Comparison of ENCODE assay signal across 12 cellular contexts in the genomic region with DNA sequence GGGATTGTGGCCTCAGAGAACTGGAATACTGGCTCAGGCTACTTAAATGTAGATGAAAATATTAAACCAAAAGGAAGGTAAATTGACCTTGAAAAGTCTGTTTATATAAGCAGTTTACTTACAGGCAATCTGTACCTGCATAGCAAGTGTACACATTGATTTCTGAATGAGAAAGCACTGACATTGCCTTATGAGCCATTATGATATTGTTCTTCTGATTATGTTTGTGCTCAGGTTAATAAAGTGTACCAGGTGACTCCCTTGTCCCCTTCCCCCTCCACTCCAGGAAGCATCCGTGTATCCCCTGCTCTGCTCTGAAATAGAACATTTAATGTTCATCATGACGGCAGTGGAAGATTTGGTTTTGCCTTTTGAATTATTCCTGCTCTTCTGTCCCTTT.
A peak's percentile ranks its signal among the peaks of the same experiment; 100 is the strongest.
DNase-seq lines count a peak whose midpoint lies in the region; ATAC-seq and TF ChIP-seq lines count a peak whose summit lies in the region.
"Had no signal": no experiment of that assay in that cellular context is flagged by ENCODE, and none has a peak within 500 bp of the region (broad histone marks: within the 10 kb centered on the region; RNA-seq: fewer than 3 reads in every experiment).

No MANE protein-coding gene starts in this region.

- ATAC-seq in left ventricle myocardium superior: no peak
- ATAC-seq in left lung: no peak
- no peak for ATAC-seq in natural killer cell treated with Interleukin-12 subunit alpha and Interleukin-12 subunit beta and Interleukin-15 and Interleukin-18, amount 100 ng/mL, for 72 hours
- no peak for ATAC-seq in GM18520 (IDR thresholded peaks at IDR 0.05; ENCODE audit: unreplicated experiment)
- no peak for ATAC-seq in HG02678 (IDR thresholded peaks at IDR 0.05; ENCODE audit: unreplicated experiment)
- no peak for ATAC-seq in activated CD4-positive, CD25-positive, alpha-beta regulatory T cell treated with anti-CD3 and anti-CD28 coated beads, Interleukin-2, amount 50 U/mL, for 24 hours
- ATAC-seq: natural killer cell had no signal

- no peaks in the 10 kb centered on the region for H3K36me3 Mint-ChIP-seq in natural killer cell treated with Interleukin-12 subunit alpha and Interleukin-12 subunit beta and Interleukin-15 and Interleukin-18, amount 100 ng/mL, for 72 hours
- H3K36me3 Mint-ChIP-seq: natural killer cell had no signal

- no peak for DNase-seq in left ventricle myocardium inferior
- DNase-seq in left ventricle myocardium superior: no peak
- peak; percentile 90 for DNase-seq in NCI-H748 (lab: John Stamatoyannopoulos, UW; ENCODE audit: unreplicated experiment)
- no peak for DNase-seq in left lung
- no peak for DNase-seq in natural killer cell treated with Interleukin-12 subunit alpha and Interleukin-12 subunit beta and Interleukin-15 and Interleukin-18, amount 100 ng/mL, for 72 hours (ENCODE audit: low spot score)
- DNase-seq: islet precursor cell, natural killer cell, OCI-M1 had no signal

- H3K36me3 ChIP-seq in left ventricle myocardium inferior (no peaks in the 10 kb centered on the region), left lung (no peaks in the 10 kb centered on the region)

- intact Hi-C loops in left ventricle myocardium inferior (cut with micrococcal nuclease) (no loop called here), left ventricle myocardium superior (cut with micrococcal nuclease) (no loop called here), left lung (cut with DNase I) (no loop called here)

- no peaks in the 10 kb centered on the region for H3K27me3 Mint-ChIP-seq in natural killer cell treated with Interleukin-12 subunit alpha and Interleukin-12 subunit beta and Interleukin-15 and Interleukin-18, amount 100 ng/mL, for 72 hours

- TF ChIP-seq CTCF in left ventricle myocardium inferior (IDR thresholded peaks at IDR 0.05; ENCODE audit: borderline replicate concordance) (no peak), left lung (IDR thresholded peaks at IDR 0.05) (no peak)

- H3K4me1 Mint-ChIP-seq in natural killer cell treated with Interleukin-12 subunit alpha and Interleukin-12 subunit beta and Interleukin-15 and Interleukin-18, amount 100 ng/mL, for 72 hours (ENCODE audit: low read depth in 2 of 2): peaks cover 47 to 49% of the 10 kb centered on the region in 2 donors

- H3K4me1 ChIP-seq in left ventricle myocardium inferior (peaks cover 67% of the 10 kb centered on the region), left lung (peaks cover 44 to 62% of the 10 kb centered on the region in 2 donors)

- no peaks in the 10 kb centered on the region for H3K9me3 ChIP-seq in left ventricle myocardium inferior (replicated peaks)
- H3K9me3 ChIP-seq in left lung: no peaks in the 10 kb centered on the region

- no peak overlapping the region for H3K4me3 Mint-ChIP-seq in natural killer cell treated with Interleukin-12 subunit alpha and Interleukin-12 subunit beta and Interleukin-15 and Interleukin-18, amount 100 ng/mL, for 72 hours
- H3K4me3 Mint-ChIP-seq: natural killer cell; T-helper 2 cell treated with Interferon-gamma antibody and Interleukin-4, amounts not matched to agents 5 μg/mL and 100 μg/mL, for 36 hours had no signal

- H3K27ac ChIP-seq in left ventricle myocardium inferior (replicated peaks) (peak overlapping the region; percentile 5), left lung (peak overlapping the region; percentile 2 to 6)

- no peaks in the 10 kb centered on the region for H3K9me3 Mint-ChIP-seq in natural killer cell treated with Interleukin-12 subunit alpha and Interleukin-12 subunit beta and Interleukin-15 and Interleukin-18, amount 100 ng/mL, for 72 hours
- H3K9me3 Mint-ChIP-seq: natural killer cell; T-helper 2 cell treated with Interferon-gamma antibody and Interleukin-4, amounts not matched to agents 5 μg/mL and 100 μg/mL, for 36 hours had no signal

- H3K4me3 ChIP-seq in left ventricle myocardium inferior (no peak overlapping the region), left lung (no peak overlapping the region)

- H3K27me3 ChIP-seq in left ventricle myocardium inferior (ENCODE audit: low read depth) (no peaks in the 10 kb centered on the region), left lung (no peaks in the 10 kb centered on the region)

- H3K27ac Mint-ChIP-seq in natural killer cell treated with Interleukin-12 subunit alpha and Interleukin-12 subunit beta and Interleukin-15 and Interleukin-18, amount 100 ng/mL, for 72 hours: peak overlapping the region in 1 of 2 donors; percentile 82
- H3K27ac Mint-ChIP-seq: T-helper 2 cell treated with Interferon-gamma antibody and Interleukin-4, amounts not matched to agents 5 μg/mL and 100 μg/mL, for 36 hours had no signal
